Comparison of ENCODE assay signal across 21 cellular contexts in genomic region chr21:42863504-42863870, GRCh38.
"Had no signal": no experiment of that assay in that cellular context is flagged by ENCODE, and none has a peak within 500 bp of the region (broad histone marks: within the 10 kb centered on the region; RNA-seq: fewer than 3 reads in every experiment).

No MANE protein-coding gene starts in this region.

- H3K4me3 ChIP-seq: coronary artery, left lung, lung, ovary, prostate gland, spleen had no signal

- H3K27me3 ChIP-seq: left lung, ovary, spleen had no signal

- H3K9me3 Mint-ChIP-seq: activated CD8-positive, alpha-beta T cell treated with anti-CD3 and anti-CD28 coated beads for 36 hours; activated naive CD4-positive, alpha-beta T cell treated with anti-CD3 and anti-CD28 coated beads, Interleukin-2, amount 10 ng/mL, durations not matched to agents 7 days and 5 days; immature natural killer cell; natural killer cell had no signal

- ATAC-seq: activated CD8-positive, alpha-beta memory T cell treated with anti-CD3 and anti-CD28 coated beads, Interleukin-2, amount 10 ng/mL, durations not matched to agents 7 days and 5 days; activated CD8-positive, alpha-beta T cell treated with anti-CD3 and anti-CD28 coated beads for 36 hours; natural killer cell; stimulated activated naive CD8-positive, alpha-beta T cell treated with anti-CD3 and anti-CD28 coated beads, Interleukin-15, Interleukin-2, amounts not matched to agents 100 U/mL and 50 U/mL, for 24 hours; T-helper 17 cell had no signal

- H3K27ac ChIP-seq: epithelial cell of prostate, left lung, prostate gland had no signal

- H3K4me1 ChIP-seq: left lung, prostate gland had no signal

- H3K4me3 Mint-ChIP-seq: activated CD8-positive, alpha-beta memory T cell treated with anti-CD3 and anti-CD28 coated beads, Interleukin-2, amount 10 ng/mL, durations not matched to agents 7 days and 5 days; activated CD8-positive, alpha-beta T cell treated with anti-CD3 and anti-CD28 coated beads for 36 hours; activated naive CD4-positive, alpha-beta T cell treated with anti-CD3 and anti-CD28 coated beads, Interleukin-2, amount 10 ng/mL, durations not matched to agents 7 days and 5 days; immature natural killer cell; natural killer cell; T-helper 17 cell had no signal

- H3K36me3 Mint-ChIP-seq: natural killer cell had no signal

- H3K27me3 Mint-ChIP-seq: activated CD8-positive, alpha-beta memory T cell treated with anti-CD3 and anti-CD28 coated beads, Interleukin-2, amount 10 ng/mL, durations not matched to agents 7 days and 5 days; activated CD8-positive, alpha-beta T cell treated with anti-CD3 and anti-CD28 coated beads for 36 hours; activated naive CD4-positive, alpha-beta T cell treated with anti-CD3 and anti-CD28 coated beads, Interleukin-2, amount 10 ng/mL, durations not matched to agents 7 days and 5 days; T-helper 17 cell had no signal

- H3K27ac Mint-ChIP-seq: activated CD8-positive, alpha-beta memory T cell treated with anti-CD3 and anti-CD28 coated beads, Interleukin-2, amount 10 ng/mL, durations not matched to agents 7 days and 5 days; activated CD8-positive, alpha-beta T cell treated with anti-CD3 and anti-CD28 coated beads for 36 hours; activated naive CD4-positive, alpha-beta T cell treated with anti-CD3 and anti-CD28 coated beads, Interleukin-2, amount 10 ng/mL, durations not matched to agents 7 days and 5 days; immature natural killer cell; natural killer cell had no signal

- H3K9me3 ChIP-seq: left lung, ovary, prostate gland, spleen had no signal

- DNase-seq: activated CD4-positive, alpha-beta T cell treated with anti-CD3 and anti-CD28 coated beads for 48 hours; activated CD8-positive, alpha-beta memory T cell treated with anti-CD3 and anti-CD28 coated beads, Interleukin-2, amount 10 ng/mL, durations not matched to agents 7 days and 5 days; activated CD8-positive, alpha-beta T cell treated with anti-CD3 and anti-CD28 coated beads for 36 hours; activated effector memory CD4-positive, alpha-beta T cell treated with anti-CD3 and anti-CD28 coated beads, Interleukin-2, amount 50 U/mL, for 16 hours; activated naive CD4-positive, alpha-beta T cell treated with anti-CD3 and anti-CD28 coated beads, Interleukin-2, amount 10 ng/mL, durations not matched to agents 7 days and 5 days; activated T-cell treated with anti-CD3 and anti-CD28 coated beads for 4 hours; amygdala; cerebellar nuclear complex; immature natural killer cell; midbrain; natural killer cell; spleen; stimulated activated CD4-positive, alpha-beta T cell treated with anti-CD3 and anti-CD28 coated beads, Interleukin-4, amount 100 ng/mL, for 1 hour; stimulated activated naive CD8-positive, alpha-beta T cell treated with anti-CD3 and anti-CD28 coated beads, Interleukin-15, Interleukin-2, amounts not matched to agents 100 U/mL and 50 U/mL, for 24 hours; T-helper 17 cell had no signal

- H3K36me3 ChIP-seq: ovary, prostate gland had no signal
